Comparison of ENCODE assay signal across 18 cellular contexts in the genomic region with DNA sequence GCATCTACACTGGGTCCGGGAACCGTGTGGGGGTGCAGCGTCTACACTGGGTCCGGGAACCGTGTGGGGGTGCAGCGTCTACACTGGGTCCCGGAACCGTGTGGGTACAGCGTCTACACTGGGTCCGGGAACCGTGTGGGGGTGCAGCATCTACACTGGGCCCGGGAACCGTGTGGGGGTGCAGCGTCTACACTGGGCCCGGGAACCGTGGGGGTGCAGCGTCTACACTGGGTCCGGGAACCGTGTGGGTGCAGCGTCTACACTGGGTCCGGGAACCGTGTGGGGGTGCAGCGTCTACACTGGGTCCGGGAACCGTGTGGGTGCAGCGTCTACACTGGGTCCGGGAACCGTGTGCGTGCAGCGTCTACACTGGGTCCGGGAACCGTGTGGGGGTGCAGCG. TPM values are rescaled to one million over a fixed set of nuclear protein-coding genes. Genes with fewer than 3 reads are reported as not detected.
"Had no signal": no experiment of that assay in that cellular context is flagged by ENCODE, and none has a peak within 500 bp of the region (broad histone marks: within the 10 kb centered on the region; RNA-seq: fewer than 3 reads in every experiment).

No MANE protein-coding gene starts in this region.

RNA-seq across cellular contexts. Expression of a gene that starts 6.2 kb away (rescaled TPM):
- total RNA-seq: activated naive CD4-positive, alpha-beta T cell treated with anti-CD3 and anti-CD28 coated beads for 36 hours; activated naive CD4-positive, alpha-beta T cell treated with anti-CD3 and anti-CD28 coated beads, Interleukin-2, amount 50 U/mL, for 72 hours; activated naive CD8-positive, alpha-beta T cell treated with anti-CD3 and anti-CD28 coated beads for 36 hours; activated naive CD8-positive, alpha-beta T cell treated with anti-CD3 and anti-CD28 coated beads, Interleukin-2, amount 10 ng/mL, durations not matched to agents 7 days and 5 days; activated T-cell treated with anti-CD3 and anti-CD28 coated beads, Interleukin-2, amount 50 U/mL, for 4 hours; activated T-cell treated with anti-CD3 and anti-CD28 coated beads, Interleukin-2, amount 50 U/mL, for 72 hours; activated T-helper 1 cell treated with anti-CD3 and anti-CD28 coated beads, Interleukin-12 subunit alpha, Interleukin-12 subunit beta, Interleukin-2, Interleukin-4 antibody, amounts not matched to agents 30 ng/mL and 10 ng/mL and 1 ng/mL, durations not matched to agents 14 hours and 24 hours and 36 hours; activated T-helper 17 cell treated with anti-CD3 and anti-CD28 coated beads, Interleukin-2, amount 50 U/mL, for 72 hours; activated T-helper 2 cell treated with anti-CD3 and anti-CD28 coated beads, Interferon-gamma antibody, Interleukin-2, Interleukin-4, amounts not matched to agents 10 μg/mL and 5 μg/mL and 100 μg/mL, durations not matched to agents 14 hours and 24 hours and 36 hours; adrenal gland; aorta; ascending aorta; astrocyte; breast epithelium; bronchial epithelial cell; cardiac septum; cerebellum; chondrocyte had no signal
- polyA plus RNA-seq: aorta had no signal
